Comparison of ENCODE assay signal across 29 cellular contexts in genomic region chr5:141857226-141857625, GRCh38. TPM values are rescaled to one million over a fixed set of nuclear protein-coding genes. Genes with fewer than 3 reads are reported as not detected.
"Had no signal": no experiment of that assay in that cellular context is flagged by ENCODE, and none has a peak within 500 bp of the region (broad histone marks: within the 10 kb centered on the region; RNA-seq: fewer than 3 reads in every experiment).

No MANE protein-coding gene starts in this region.

- H3K4me1 ChIP-seq: breast epithelium, uterus had no signal

- H3K9me3 ChIP-seq: breast epithelium, gastrocnemius medialis, lower lobe of right lung, neutrophil, ovary, right lobe of liver, uterus had no signal

- ATAC-seq: gastrocnemius medialis; left lobe of liver; lower lobe of right lung; natural killer cell; right lobe of liver; stimulated activated naive CD8-positive, alpha-beta T cell treated with anti-CD3 and anti-CD28 coated beads, Interleukin-15, Interleukin-2, amounts not matched to agents 100 U/mL and 50 U/mL, for 24 hours; T-helper 17 cell had no signal

- FAIRE-seq: colon had no signal

- H3K27me3 ChIP-seq: breast epithelium, ovary, right lobe of liver, uterus had no signal

- DNase-seq: activated CD4-positive, alpha-beta memory T cell treated with anti-CD3 and anti-CD28 coated beads for 36 hours; activated CD4-positive, alpha-beta T cell treated with anti-CD3 and anti-CD28 coated beads, Interleukin-2, amount 10 ng/mL, durations not matched to agents 24 days and 14 days; activated CD4-positive, CD25-positive, alpha-beta regulatory T cell treated with anti-CD3 and anti-CD28 coated beads, Interleukin-2, amount 50 U/mL, for 72 hours; activated CD8-positive, alpha-beta memory T cell treated with anti-CD3 and anti-CD28 coated beads, Interleukin-2, amount 50 U/mL, for 4 hours; activated gamma-delta T cell; activated naive CD4-positive, alpha-beta T cell treated with anti-CD3 and anti-CD28 coated beads, Interleukin-2, amount 10 ng/mL, durations not matched to agents 7 days and 5 days; activated T-cell treated with anti-CD3 and anti-CD28 coated beads, Interleukin-2, amount 50 U/mL, for 24 hours; amygdala; central memory CD4-positive, alpha-beta T cell; dermis blood vessel endothelial cell; effector CD4-positive, alpha-beta T cell; gastrocnemius medialis; hippocampal formation; kidney glomerular epithelial cell; lower lobe of right lung; mesenchymal stem cell; natural killer cell; ovary; stimulated activated CD4-positive, alpha-beta T cell treated with anti-CD3 and anti-CD28 coated beads, Interleukin-2, amount 100 ng/mL, for 48 hours; stimulated activated naive CD8-positive, alpha-beta T cell treated with anti-CD3 and anti-CD28 coated beads, Interleukin-15, Interleukin-2, amounts not matched to agents 100 U/mL and 50 U/mL, for 24 hours; T-helper 17 cell; T1000; uterus had no signal

- H3K36me3 ChIP-seq: breast epithelium, gastrocnemius medialis, neutrophil, ovary, right lobe of liver, uterus had no signal

- H3K27ac ChIP-seq: lower lobe of right lung, neutrophil, ovary, right lobe of liver, uterus had no signal

- H3K4me3 ChIP-seq: breast epithelium, gastrocnemius medialis, lower lobe of right lung, ovary, right lobe of liver, uterus had no signal

RNA-seq across cellular contexts. Expression of gene PCDH1, which starts 21.0 kb away (rescaled TPM):
- total RNA-seq: activated CD4-positive, alpha-beta memory T cell treated with anti-CD3 and anti-CD28 coated beads for 36 hours; activated CD4-positive, alpha-beta T cell treated with anti-CD3 and anti-CD28 coated beads, Interleukin-2, amount 10 ng/mL, durations not matched to agents 24 days and 14 days; activated CD8-positive, alpha-beta memory T cell treated with anti-CD3 and anti-CD28 coated beads for 36 hours had no signal
